1 cellular context compared by ENCODE assay signal in the genomic region with DNA sequence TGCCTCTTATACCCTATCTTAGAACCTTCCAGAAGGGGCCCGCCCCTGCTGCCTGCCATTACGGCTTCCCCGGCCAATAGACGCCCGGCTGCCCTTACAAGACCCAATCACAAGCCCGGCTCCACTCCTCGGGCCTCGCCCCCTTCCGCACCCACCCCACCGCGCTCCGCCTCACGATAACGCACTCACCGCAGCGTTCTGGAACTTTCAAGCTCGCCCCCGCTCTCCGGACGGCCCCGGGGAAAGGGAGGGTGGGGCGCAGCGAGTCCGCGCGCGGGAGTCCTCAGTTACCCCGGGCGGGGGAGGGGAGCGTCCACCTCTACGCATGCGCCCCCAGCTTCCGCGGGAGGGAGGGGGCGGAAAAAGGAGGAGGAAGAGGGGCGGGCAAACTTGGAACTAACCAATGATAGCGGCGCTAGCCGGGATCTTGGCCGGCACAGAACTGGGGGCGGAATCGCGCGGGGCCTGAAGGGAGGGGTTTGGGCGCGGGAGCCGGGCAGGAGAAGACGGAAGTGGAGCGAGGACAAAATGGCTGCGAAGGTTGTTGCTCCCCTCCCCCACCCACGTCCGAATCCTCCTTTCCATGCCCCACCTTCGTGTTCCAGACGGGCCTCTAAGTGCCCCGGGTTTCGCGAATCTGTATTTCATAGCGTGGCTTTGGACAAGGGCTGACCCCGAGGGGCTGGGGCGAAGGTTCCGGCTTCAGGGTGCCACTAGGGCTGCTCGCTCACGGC.
A peak's percentile ranks its signal among the peaks of the same experiment; 100 is the strongest.
TF ChIP-seq lines count a peak whose summit lies in the region.

No MANE protein-coding gene starts in this region.

TF ChIP-seq in HepG2, 621 proteins besides CTCF, POLR2A, EP300 and RAD21 (continued from another document and continues in another):
- TF ChIP-seq SAFB2 (CRISPR knock-in tag; IDR thresholded peaks at IDR 0.05; ENCODE audit: borderline replicate concordance, low read depth) (peak; percentile 59; the same call in 1 of the 2 replicates), ZNF510 (CRISPR knock-in tag; IDR thresholded peaks at IDR 0.05; ENCODE audit: low read depth) (0 out of 2 replicates have a peak, but pooled peaks have one; percentile 39), FIP1L1 (IDR thresholded peaks at IDR 0.05; ENCODE audit: borderline replicate concordance, insufficient read depth, low read depth, low read length) (0 out of 2 replicates have a peak, but pooled peaks have one; percentile 32), U2AF1 (optimal IDR thresholded peaks at IDR 0.05; ENCODE audit: low read depth, low read length) (peak; percentile 7), JUN (CRISPR knock-in tag; IDR thresholded peaks at IDR 0.05) (peak; percentile 47; the same call in 1 of the 2 replicates), POLR2AphosphoS2 (IDR thresholded peaks at IDR 0.05; ENCODE audit: low read depth, low read length) (0 out of 2 replicates have a peak, but pooled peaks have one; percentile 17), RFXAP (CRISPR knock-in tag; IDR thresholded peaks at IDR 0.05; ENCODE audit: borderline replicate concordance) (0 out of 2 replicates have a peak, but pooled peaks have one; percentile 75), NKX3-1 (CRISPR knock-in tag; IDR thresholded peaks at IDR 0.05) (peak; percentile 55; the same call in 1 of the 2 replicates), ZMAT3 (CRISPR knock-in tag; conservative IDR thresholded peaks at IDR 0.05) (0 out of 2 replicates have a peak, but pooled peaks have one; percentile 32), ZBTB3 (CRISPR knock-in tag; IDR thresholded peaks at IDR 0.05; ENCODE audit: borderline replicate concordance, low read depth) (no peak), NFYB (CRISPR knock-in tag; IDR thresholded peaks at IDR 0.05) (peak; percentile 87), TOPORS (CRISPR knock-in tag; IDR thresholded peaks at IDR 0.05) (peak; percentile 89; the same call in 1 of the 2 replicates), PRPF4 (IDR thresholded peaks at IDR 0.05; ENCODE audit: low read depth, low read length, poor library complexity, severe bottlenecking) (peak; percentile 46), PPARG (CRISPR knock-in tag; conservative IDR thresholded peaks at IDR 0.05) (no peak), ZNF878 (CRISPR knock-in tag; IDR thresholded peaks at IDR 0.05) (peak; percentile 68), GABPA (IDR thresholded peaks at IDR 0.05; ENCODE audit: low read depth, low read length) (peak; percentile 61), GABPA (CRISPR knock-in tag; IDR thresholded peaks at IDR 0.05; ENCODE audit: low read depth) (peak; percentile 88), HNRNPK (IDR thresholded peaks at IDR 0.05; ENCODE audit: low read depth, low read length, poor library complexity, severe bottlenecking) (peak; percentile 60), HOXA3 (CRISPR knock-in tag; IDR thresholded peaks at IDR 0.05) (peak; percentile 57; the same call in 1 of the 2 replicates), NFATC3 (CRISPR knock-in tag; IDR thresholded peaks at IDR 0.05) (no peak), ZFYVE20 (CRISPR knock-in tag; IDR thresholded peaks at IDR 0.05; ENCODE audit: borderline replicate concordance, low read depth) (no peak), ZNF431 (CRISPR knock-in tag; IDR thresholded peaks at IDR 0.05; ENCODE audit: borderline replicate concordance, low read depth) (0 out of 2 replicates have a peak, but pooled peaks have one; percentile 40), ZNF350 (CRISPR knock-in tag; IDR thresholded peaks at IDR 0.05; ENCODE audit: borderline replicate concordance, low read depth) (peak; percentile 57; the same call in 1 of the 2 replicates), DMAP1 (CRISPR knock-in tag; IDR thresholded peaks at IDR 0.05) (peak; percentile 78; the same call in 1 of the 2 replicates), ZFY (CRISPR knock-in tag; IDR thresholded peaks at IDR 0.05) (peak; percentile 36; the same call in 1 of the 2 replicates), PHF5A (CRISPR knock-in tag; IDR thresholded peaks at IDR 0.05; ENCODE audit: low read depth, unreplicated experiment) (peak; percentile 9), ZNF792 (CRISPR knock-in tag; IDR thresholded peaks at IDR 0.05) (peak; percentile 62; the same call in 1 of the 2 replicates), ZNF547 (CRISPR knock-in tag; IDR thresholded peaks at IDR 0.05) (no peak), MEIS1 (CRISPR knock-in tag; IDR thresholded peaks at IDR 0.05; ENCODE audit: borderline replicate concordance) (0 out of 2 replicates have a peak, but pooled peaks have one; percentile 32), GZF1 (CRISPR knock-in tag; IDR thresholded peaks at IDR 0.05) (no peak), JARID2 (CRISPR knock-in tag; IDR thresholded peaks at IDR 0.05; ENCODE audit: insufficient replicate concordance) (no peak), SAP130 (CRISPR knock-in tag; IDR thresholded peaks at IDR 0.05; ENCODE audit: low read depth) (peak; percentile 64), TMF1 (CRISPR knock-in tag; IDR thresholded peaks at IDR 0.05; ENCODE audit: low read depth) (peak; percentile 42), NR2F6 (IDR thresholded peaks at IDR 0.05) (no peak), NR2F6 (CRISPR knock-in tag; IDR thresholded peaks at IDR 0.05) (0 out of 2 replicates have a peak, but pooled peaks have one; percentile 8), HNF4G (IDR thresholded peaks at IDR 0.05; ENCODE audit: borderline replicate concordance, low read depth, low read length) (no peak), HNF4G (CRISPR knock-in tag; IDR thresholded peaks at IDR 0.05; ENCODE audit: borderline replicate concordance, low read depth) (peak; percentile 69; the same call in 1 of the 2 replicates), MXD4 (CRISPR knock-in tag; IDR thresholded peaks at IDR 0.05) (0 out of 2 replicates have a peak, but pooled peaks have one; percentile 44), HNRNPLL (IDR thresholded peaks at IDR 0.05; ENCODE audit: low read depth, low read length, poor library complexity, severe bottlenecking) (peak; percentile 98), ZNF121 (CRISPR knock-in tag; IDR thresholded peaks at IDR 0.05) (peak; percentile 14; the same call in 1 of the 2 replicates)
- TF ChIP-seq, protein P1, sequence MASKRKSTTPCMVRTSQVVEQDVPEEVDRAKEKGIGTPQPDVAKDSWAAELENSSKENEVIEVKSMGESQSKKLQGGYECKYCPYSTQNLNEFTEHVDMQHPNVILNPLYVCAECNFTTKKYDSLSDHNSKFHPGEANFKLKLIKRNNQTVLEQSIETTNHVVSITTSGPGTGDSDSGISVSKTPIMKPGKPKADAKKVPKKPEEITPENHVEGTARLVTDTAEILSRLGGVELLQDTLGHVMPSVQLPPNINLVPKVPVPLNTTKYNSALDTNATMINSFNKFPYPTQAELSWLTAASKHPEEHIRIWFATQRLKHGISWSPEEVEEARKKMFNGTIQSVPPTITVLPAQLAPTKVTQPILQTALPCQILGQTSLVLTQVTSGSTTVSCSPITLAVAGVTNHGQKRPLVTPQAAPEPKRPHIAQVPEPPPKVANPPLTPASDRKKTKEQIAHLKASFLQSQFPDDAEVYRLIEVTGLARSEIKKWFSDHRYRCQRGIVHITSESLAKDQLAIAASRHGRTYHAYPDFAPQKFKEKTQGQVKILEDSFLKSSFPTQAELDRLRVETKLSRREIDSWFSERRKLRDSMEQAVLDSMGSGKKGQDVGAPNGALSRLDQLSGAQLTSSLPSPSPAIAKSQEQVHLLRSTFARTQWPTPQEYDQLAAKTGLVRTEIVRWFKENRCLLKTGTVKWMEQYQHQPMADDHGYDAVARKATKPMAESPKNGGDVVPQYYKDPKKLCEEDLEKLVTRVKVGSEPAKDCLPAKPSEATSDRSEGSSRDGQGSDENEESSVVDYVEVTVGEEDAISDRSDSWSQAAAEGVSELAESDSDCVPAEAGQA (IDR thresholded peaks at IDR 0.05; ENCODE audit: low read depth): peak; percentile 50
- TF ChIP-seq, protein P1 (CRISPR knock-in tag; IDR thresholded peaks at IDR 0.05; ENCODE audit: borderline replicate concordance): no peak
- TF ChIP-seq, protein P2, sequence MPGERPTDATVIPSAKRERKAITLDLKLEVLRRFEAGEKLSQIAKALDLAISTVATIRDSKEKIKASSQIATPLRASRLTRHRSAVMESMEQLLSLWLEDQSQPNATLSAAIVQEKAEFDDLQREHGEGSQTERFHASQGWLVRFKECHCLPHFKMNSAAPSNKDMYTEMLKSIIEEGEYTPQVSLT (CRISPR knock-in tag; IDR thresholded peaks at IDR 0.05; ENCODE audit: borderline replicate concordance, low read depth): no peak
- TF ChIP-seq, protein P3, sequence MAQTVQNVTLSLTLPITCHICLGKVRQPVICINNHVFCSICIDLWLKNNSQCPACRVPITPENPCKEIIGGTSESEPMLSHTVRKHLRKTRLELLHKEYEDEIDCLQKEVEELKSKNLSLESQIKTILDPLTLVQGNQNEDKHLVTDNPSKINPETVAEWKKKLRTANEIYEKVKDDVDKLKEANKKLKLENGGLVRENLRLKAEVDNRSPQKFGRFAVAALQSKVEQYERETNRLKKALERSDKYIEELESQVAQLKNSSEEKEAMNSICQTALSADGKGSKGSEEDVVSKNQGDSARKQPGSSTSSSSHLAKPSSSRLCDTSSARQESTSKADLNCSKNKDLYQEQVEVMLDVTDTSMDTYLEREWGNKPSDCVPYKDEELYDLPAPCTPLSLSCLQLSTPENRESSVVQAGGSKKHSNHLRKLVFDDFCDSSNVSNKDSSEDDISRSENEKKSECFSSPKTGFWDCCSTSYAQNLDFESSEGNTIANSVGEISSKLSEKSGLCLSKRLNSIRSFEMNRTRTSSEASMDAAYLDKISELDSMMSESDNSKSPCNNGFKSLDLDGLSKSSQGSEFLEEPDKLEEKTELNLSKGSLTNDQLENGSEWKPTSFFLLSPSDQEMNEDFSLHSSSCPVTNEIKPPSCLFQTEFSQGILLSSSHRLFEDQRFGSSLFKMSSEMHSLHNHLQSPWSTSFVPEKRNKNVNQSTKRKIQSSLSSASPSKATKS (CRISPR knock-in tag; IDR thresholded peaks at IDR 0.05): peak; percentile 80; the same call in 1 of the 2 replicates
- TF ChIP-seq, protein P4, sequence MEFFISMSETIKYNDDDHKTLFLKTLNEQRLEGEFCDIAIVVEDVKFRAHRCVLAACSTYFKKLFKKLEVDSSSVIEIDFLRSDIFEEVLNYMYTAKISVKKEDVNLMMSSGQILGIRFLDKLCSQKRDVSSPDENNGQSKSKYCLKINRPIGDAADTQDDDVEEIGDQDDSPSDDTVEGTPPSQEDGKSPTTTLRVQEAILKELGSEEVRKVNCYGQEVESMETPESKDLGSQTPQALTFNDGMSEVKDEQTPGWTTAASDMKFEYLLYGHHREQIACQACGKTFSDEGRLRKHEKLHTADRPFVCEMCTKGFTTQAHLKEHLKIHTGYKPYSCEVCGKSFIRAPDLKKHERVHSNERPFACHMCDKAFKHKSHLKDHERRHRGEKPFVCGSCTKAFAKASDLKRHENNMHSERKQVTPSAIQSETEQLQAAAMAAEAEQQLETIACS (CRISPR knock-in tag; IDR thresholded peaks at IDR 0.05): peak; percentile 92
- TF ChIP-seq, protein P5, sequence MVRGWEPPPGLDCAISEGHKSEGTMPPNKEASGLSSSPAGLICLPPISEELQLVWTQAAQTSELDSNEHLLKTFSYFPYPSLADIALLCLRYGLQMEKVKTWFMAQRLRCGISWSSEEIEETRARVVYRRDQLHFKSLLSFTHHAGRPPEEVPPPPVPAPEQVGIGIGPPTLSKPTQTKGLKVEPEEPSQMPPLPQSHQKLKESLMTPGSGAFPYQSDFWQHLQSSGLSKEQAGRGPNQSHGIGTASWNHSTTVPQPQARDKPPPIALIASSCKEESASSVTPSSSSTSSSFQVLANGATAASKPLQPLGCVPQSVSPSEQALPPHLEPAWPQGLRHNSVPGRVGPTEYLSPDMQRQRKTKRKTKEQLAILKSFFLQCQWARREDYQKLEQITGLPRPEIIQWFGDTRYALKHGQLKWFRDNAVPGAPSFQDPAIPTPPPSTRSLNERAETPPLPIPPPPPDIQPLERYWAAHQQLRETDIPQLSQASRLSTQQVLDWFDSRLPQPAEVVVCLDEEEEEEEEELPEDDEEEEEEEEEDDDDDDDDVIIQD (CRISPR knock-in tag; IDR thresholded peaks at IDR 0.05; ENCODE audit: low read depth): peak; percentile 51; the same call in 1 of the 2 replicates
- TF ChIP-seq, protein P6, sequence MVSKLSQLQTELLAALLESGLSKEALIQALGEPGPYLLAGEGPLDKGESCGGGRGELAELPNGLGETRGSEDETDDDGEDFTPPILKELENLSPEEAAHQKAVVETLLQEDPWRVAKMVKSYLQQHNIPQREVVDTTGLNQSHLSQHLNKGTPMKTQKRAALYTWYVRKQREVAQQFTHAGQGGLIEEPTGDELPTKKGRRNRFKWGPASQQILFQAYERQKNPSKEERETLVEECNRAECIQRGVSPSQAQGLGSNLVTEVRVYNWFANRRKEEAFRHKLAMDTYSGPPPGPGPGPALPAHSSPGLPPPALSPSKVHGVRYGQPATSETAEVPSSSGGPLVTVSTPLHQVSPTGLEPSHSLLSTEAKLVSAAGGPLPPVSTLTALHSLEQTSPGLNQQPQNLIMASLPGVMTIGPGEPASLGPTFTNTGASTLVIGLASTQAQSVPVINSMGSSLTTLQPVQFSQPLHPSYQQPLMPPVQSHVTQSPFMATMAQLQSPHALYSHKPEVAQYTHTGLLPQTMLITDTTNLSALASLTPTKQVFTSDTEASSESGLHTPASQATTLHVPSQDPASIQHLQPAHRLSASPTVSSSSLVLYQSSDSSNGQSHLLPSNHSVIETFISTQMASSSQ (IDR thresholded peaks at IDR 0.05; ENCODE audit: low read depth): no peak
- TF ChIP-seq, protein P6 (CRISPR knock-in tag; IDR thresholded peaks at IDR 0.05; ENCODE audit: borderline replicate concordance): peak; percentile 49; the same call in 1 of the 2 replicates
